ENCODE assay signal across 10 cellular contexts in genomic region chr3:143595456-143596077, GRCh38.
DNase-seq lines count a peak whose midpoint lies in the region; ATAC-seq and FAIRE-seq lines count a peak whose summit lies in the region.
"Had no signal": no experiment of that assay in that cellular context is flagged by ENCODE, and none has a peak within 500 bp of the region (broad histone marks: within the 10 kb centered on the region; RNA-seq: fewer than 3 reads in every experiment).

No MANE protein-coding gene starts in this region.

- peaks cover 9% of the 10 kb centered on the region for H3K4me1 Mint-ChIP-seq in stimulated activated memory B cell treated with anti-CD40 and anti-IgM and Interleukin-4, amounts not matched to agents 10 μg/mL and 1 μg/mL and 100 μg/mL, for 72 hours

- H3K4me3 Mint-ChIP-seq in stimulated activated memory B cell treated with anti-CD40 and anti-IgM and Interleukin-4, amounts not matched to agents 10 μg/mL and 1 μg/mL and 100 μg/mL, for 72 hours, result no peak overlapping the region

- ATAC-seq in HG02763 (IDR thresholded peaks at IDR 0.05; ENCODE audit: unreplicated experiment), result peak; percentile 94
- peak; percentile 86 for ATAC-seq in HG03571 (IDR thresholded peaks at IDR 0.05; ENCODE audit: unreplicated experiment)
- ATAC-seq in stimulated activated memory B cell treated with anti-CD40 and anti-IgM and Interleukin-4, amounts not matched to agents 10 μg/mL and 1 μg/mL and 100 μg/mL, for 72 hours, result peak; percentile 84

- peak overlapping the region; percentile 1 for H3K27ac Mint-ChIP-seq in stimulated activated memory B cell treated with anti-CD40 and anti-IgM and Interleukin-4, amounts not matched to agents 10 μg/mL and 1 μg/mL and 100 μg/mL, for 72 hours

- H3K36me3 Mint-ChIP-seq in stimulated activated memory B cell treated with anti-CD40 and anti-IgM and Interleukin-4, amounts not matched to agents 10 μg/mL and 1 μg/mL and 100 μg/mL, for 72 hours, result no peaks in the 10 kb centered on the region

- no peaks in the 10 kb centered on the region for H3K27me3 Mint-ChIP-seq in stimulated activated memory B cell treated with anti-CD40 and anti-IgM and Interleukin-4, amounts not matched to agents 10 μg/mL and 1 μg/mL and 100 μg/mL, for 72 hours

- FAIRE-seq in HTR-8/SVneo (lab: Jason Lieb, UNC), result no peak

- DNase-seq in DMS53 (lab: John Stamatoyannopoulos, UW) (peak; percentile 16), DMS53 treated with DMSO at 0.1 percent for 48 hours (lab: John Stamatoyannopoulos, UW; ENCODE audit: unreplicated experiment) (no peak), HTR-8/SVneo (ENCODE audit: insufficient read length, low spot score) (no peak), NCI-H748 (lab: John Stamatoyannopoulos, UW; ENCODE audit: unreplicated experiment) (no peak)
- DNase-seq in activated CD8-positive, alpha-beta memory T cell treated with anti-CD3 and anti-CD28 coated beads for 24 hours, result no peak
- DNase-seq: IMR-90, mesenchymal stem cell had no signal

- no peaks in the 10 kb centered on the region for H3K9me3 Mint-ChIP-seq in stimulated activated memory B cell treated with anti-CD40 and anti-IgM and Interleukin-4, amounts not matched to agents 10 μg/mL and 1 μg/mL and 100 μg/mL, for 72 hours
